In the genomic region with DNA sequence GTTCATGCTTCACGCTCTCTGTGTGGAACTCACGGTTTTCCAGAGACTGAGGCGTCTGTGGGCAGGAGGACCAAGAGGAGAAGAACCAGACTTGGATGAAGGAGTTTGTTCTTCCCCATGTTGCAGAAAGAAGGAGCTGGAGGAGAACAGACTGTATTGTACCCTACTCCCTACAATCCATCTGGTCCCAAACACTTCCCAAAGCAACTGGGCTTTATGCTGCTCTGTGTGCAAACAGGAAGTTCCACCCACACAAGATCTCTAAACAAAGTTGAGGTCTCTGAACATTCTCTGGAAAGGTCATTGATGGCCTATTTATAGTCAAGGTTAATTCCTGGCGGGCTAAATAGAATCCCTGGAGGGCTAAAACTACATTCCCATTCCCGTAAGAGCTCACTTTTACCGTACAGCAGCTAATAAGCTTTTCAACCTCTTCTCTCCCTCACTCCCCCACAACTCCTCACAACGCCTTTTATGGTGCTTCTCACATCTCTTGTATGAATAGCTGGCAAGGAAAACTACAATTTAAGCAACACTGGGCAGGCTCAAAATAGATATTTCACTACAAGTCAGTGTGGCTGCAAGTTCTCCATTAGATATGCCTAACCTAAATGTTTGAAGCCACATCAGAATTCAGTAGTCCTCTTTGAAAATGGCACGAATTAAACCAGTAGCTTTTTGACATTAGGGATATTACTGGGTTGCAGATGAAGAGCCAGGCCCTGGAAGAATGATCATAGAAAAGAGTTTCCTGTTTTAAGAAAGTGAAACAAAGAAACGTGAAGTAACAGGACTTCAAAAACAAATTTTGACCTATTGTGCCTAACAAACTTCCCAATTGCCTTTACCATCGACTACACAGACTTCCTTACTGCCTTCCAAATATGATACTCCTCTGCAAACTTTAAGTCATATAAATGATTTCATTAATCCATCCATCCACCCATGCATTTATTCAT, we compare ENCODE assay signal across 10 cellular contexts. TPM values are rescaled to one million over a fixed set of nuclear protein-coding genes. Genes with fewer than 3 reads are reported as not detected.
DNase-seq lines count a peak whose midpoint lies in the region; ATAC-seq and TF ChIP-seq lines count a peak whose summit lies in the region.
"Had no signal": no experiment of that assay in that cellular context is flagged by ENCODE, and none has a peak within 500 bp of the region (broad histone marks: within the 10 kb centered on the region; RNA-seq: fewer than 3 reads in every experiment).

A2M (minus strand) TSS at position 189 of the 959 bp plus-strand sequence; CDS start at position 119, 70 bp downstream.

- H3K27ac ChIP-seq in lung (ENCODE audit: low read depth in 1 of 2, low read length in 1 of 2), result peak within 1 kb of the TSS; percentile 49 to 66
- peak within 1 kb of the TSS; percentile 71 to 78 (median 77) for H3K27ac ChIP-seq in stomach

- no peak for TF ChIP-seq POLR2A in stomach (IDR thresholded peaks at IDR 0.05)

- H3K4me2 ChIP-seq in Loucy (ENCODE audit: low read depth, low read length, poor library complexity, severe bottlenecking), result no peak within 1 kb of the TSS

- no peak for TF ChIP-seq EP300 in stomach (IDR thresholded peaks at IDR 0.05)

- H3K36me3 ChIP-seq in Loucy (ENCODE audit: insufficient read depth, low read length), result no peaks in the 10 kb centered on the region
- H3K36me3 ChIP-seq in endocrine pancreas (ENCODE audit: control insufficient read depth, insufficient read depth, low read length), result no peaks in the 10 kb centered on the region
- H3K36me3 ChIP-seq in lung (ENCODE audit: control insufficient read depth in 2 of 2, insufficient read depth in 2 of 2, low read length in 2 of 2), result peaks cover 2 to 9% of the 10 kb centered on the region in 2 donors
- H3K36me3 ChIP-seq in stomach, result peaks cover 0 to 19% (median 8%) of the 10 kb centered on the region in 4 donors

- no peak within 1 kb of the TSS for H3K4me3 ChIP-seq in Loucy (ENCODE audit: low read length, poor library complexity, severe bottlenecking)
- peak within 1 kb of the TSS; percentile 40 for H3K4me3 ChIP-seq in endocrine pancreas (ENCODE audit: control insufficient read depth, insufficient read depth, low read length)
- peak within 1 kb of the TSS; percentile 41 for H3K4me3 ChIP-seq in lung
- peak within 1 kb of the TSS; percentile 34 to 46 (median 40) for H3K4me3 ChIP-seq in stomach

- H2AFZ ChIP-seq in Loucy (ENCODE audit: low read length), result peak within 1 kb of the TSS; percentile 47

- 44 to 58% methylated on average over 10 of the region's 10 CpGs for WGBS in lung, 2 donors
- 46 to 74% (median 63%) methylated on average over 10 of the region's 10 CpGs for WGBS in stomach, 5 donors

- no peaks in the 10 kb centered on the region for H3K27me3 ChIP-seq in Loucy (ENCODE audit: insufficient read depth, low read length, poor library complexity, severe bottlenecking)
- no peaks in the 10 kb centered on the region for H3K27me3 ChIP-seq in endocrine pancreas (ENCODE audit: control insufficient read depth, insufficient read depth, low read length)
- H3K27me3 ChIP-seq in lung (ENCODE audit: control insufficient read depth, insufficient read depth), result no peaks in the 10 kb centered on the region
- no peaks in the 10 kb centered on the region for H3K27me3 ChIP-seq in stomach

- no peak within 1 kb of the TSS for H3K9ac ChIP-seq in Loucy (ENCODE audit: low read depth, low read length, poor library complexity, severe bottlenecking)
- H3K9ac ChIP-seq in endocrine pancreas (ENCODE audit: control insufficient read depth, insufficient read depth, low read length), result no peak within 1 kb of the TSS

- no peaks in the 10 kb centered on the region for H4K20me1 ChIP-seq in Loucy (ENCODE audit: insufficient read depth, low read length, poor library complexity, severe bottlenecking)

- ATAC-seq in lung (ENCODE audit: insufficient read depth, low FRiP score), result peak; percentile 76
- ATAC-seq in stimulated activated naive CD8-positive, alpha-beta T cell treated with anti-CD3 and anti-CD28 coated beads, Interleukin-15, Interleukin-2, amounts not matched to agents 100 U/mL and 50 U/mL, for 24 hours, result no peak

- peaks cover 10% of the 10 kb centered on the region for H3K4me1 ChIP-seq in Loucy (ENCODE audit: insufficient read depth, low read length, poor library complexity, severe bottlenecking)
- H3K4me1 ChIP-seq in endocrine pancreas (ENCODE audit: control insufficient read depth, insufficient read depth, low read length), result no peaks in the 10 kb centered on the region
- H3K4me1 ChIP-seq in lung (ENCODE audit: control insufficient read depth in 2 of 2, insufficient read depth in 2 of 2, low read length in 2 of 2), result peaks cover 0 to 23% of the 10 kb centered on the region in 2 donors
- peaks cover 4 to 64% (median 26%) of the 10 kb centered on the region in 4 donors for H3K4me1 ChIP-seq in stomach

- H3F3A ChIP-seq in Loucy (ENCODE audit: low read depth), result no peaks in the 10 kb centered on the region

- no peaks in the 10 kb centered on the region for H3K9me2 ChIP-seq in Loucy (replicated peaks; ENCODE audit: low read depth, low read length)

- intact Hi-C loops in stomach (cut with DNase I; ENCODE audit: low total_unique reads), result no loop called here

- DNase-seq in lung (ENCODE audit: low spot score) (no peak), stomach (no peak), AML-193 (lab: John Stamatoyannopoulos, UW) (no peak), GM03348 (ENCODE audit: low spot score) (no peak)
- DNase-seq in stimulated activated CD4-positive, alpha-beta T cell treated with anti-CD3 and anti-CD28 coated beads, Interleukin-1b, Interleukin-23, amount 100 ng/mL, for 48 hours, result no peak
- DNase-seq in stimulated activated naive CD8-positive, alpha-beta T cell treated with anti-CD3 and anti-CD28 coated beads, Interleukin-15, Interleukin-2, amounts not matched to agents 100 U/mL and 50 U/mL, for 24 hours, result no peak
- DNase-seq: activated CD4-positive, CD25-positive, alpha-beta regulatory T cell treated with anti-CD3 and anti-CD28 coated beads, Interleukin-2, amount 50 U/mL, for 72 hours; NCI-H187 had no signal

- no peaks in the 10 kb centered on the region for H3K79me2 ChIP-seq in Loucy (ENCODE audit: insufficient read depth, low read length)

- H3K9me3 ChIP-seq in Loucy (ENCODE audit: insufficient read depth, low read depth, low read length) (no peaks in the 10 kb centered on the region), endocrine pancreas (ENCODE audit: control insufficient read depth, low read length) (no peaks in the 10 kb centered on the region), lung (ENCODE audit: control insufficient read depth in 2 of 2, insufficient read depth in 1 of 2, low read length in 1 of 2) (no peaks in the 10 kb centered on the region), stomach (no peaks in the 10 kb centered on the region)

- TF ChIP-seq CTCF in Loucy (conservative IDR thresholded peaks at IDR 0.05; ENCODE audit: low read length) (no peak), lung (IDR thresholded peaks at IDR 0.05; ENCODE audit: control extremely low read depth, extremely low read depth) (no peak), stomach (IDR thresholded peaks at IDR 0.05) (no peak)

RNA-seq across cellular contexts. Expression of gene A2M, which starts in this region (rescaled TPM):
- 1,000 to 10,000 TPM; 1,082 to 2,674 TPM for total RNA-seq in lung
- 100 to 1,000 TPM; 377 to 467 TPM for polyA plus RNA-seq in lung
- 100 to 1,000 TPM in 4 of 5 donors, 10 to 100 TPM in 1; 99.9 to 445 (median 197) TPM for total RNA-seq in stomach
- 100 to 1,000 TPM in 1 of 3 donors, 10 to 100 TPM in 2; 47.4 to 104 (median 64.0) TPM for polyA plus RNA-seq in stomach
